1 cellular context compared by ENCODE assay signal in the genomic region with DNA sequence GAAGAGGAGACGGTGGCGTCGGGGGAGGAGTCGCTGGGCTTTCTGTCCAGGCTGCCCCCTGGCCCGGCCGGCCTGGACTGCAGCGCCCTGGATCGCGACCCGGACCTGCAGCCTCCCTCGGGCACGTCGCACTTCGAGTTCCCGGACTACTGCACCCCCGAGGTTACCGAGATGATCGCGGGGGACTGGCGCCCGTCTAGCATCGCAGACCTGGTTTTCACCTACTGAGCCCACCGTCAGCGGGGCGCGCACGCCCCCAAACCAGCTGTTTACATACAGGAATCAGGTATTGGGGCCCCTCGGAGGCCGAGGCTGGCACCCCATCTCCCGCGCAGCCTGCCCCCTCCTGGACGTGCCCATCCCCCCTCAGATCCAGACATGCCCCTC.
TF ChIP-seq lines count a peak whose summit lies in the region.

No MANE protein-coding gene starts in this region.

TF ChIP-seq in HepG2, 621 proteins besides CTCF, POLR2A, EP300 and RAD21 (continued from another document):
- TF ChIP-seq RFXANK (CRISPR knock-in tag; IDR thresholded peaks at IDR 0.05) = 0 out of 2 replicates have a peak, but pooled peaks have one; percentile 15
- TF ChIP-seq KLF6 (CRISPR knock-in tag; IDR thresholded peaks at IDR 0.05) = no peak
- TF ChIP-seq CBX5 (CRISPR knock-in tag; IDR thresholded peaks at IDR 0.05; ENCODE audit: borderline replicate concordance) = peak; percentile 75
- peak; percentile 37; the same call in 1 of the 2 replicates for TF ChIP-seq HMG20B (CRISPR knock-in tag; conservative IDR thresholded peaks at IDR 0.05)
- peak; percentile 85 for TF ChIP-seq IKZF4 (CRISPR knock-in tag; IDR thresholded peaks at IDR 0.05; ENCODE audit: borderline replicate concordance, low read depth, not compliant biosample characterization)
- 0 out of 2 replicates have a peak, but pooled peaks have one; percentile 35 for TF ChIP-seq ZGPAT (CRISPR knock-in tag; IDR thresholded peaks at IDR 0.05)
- peak; percentile 62 for TF ChIP-seq ZFX (CRISPR knock-in tag; IDR thresholded peaks at IDR 0.05; ENCODE audit: low read depth)
- TF ChIP-seq ATAD3A (CRISPR knock-in tag; IDR thresholded peaks at IDR 0.05) = peak; percentile 80; the same call in 1 of the 2 replicates
- TF ChIP-seq, protein P1, sequence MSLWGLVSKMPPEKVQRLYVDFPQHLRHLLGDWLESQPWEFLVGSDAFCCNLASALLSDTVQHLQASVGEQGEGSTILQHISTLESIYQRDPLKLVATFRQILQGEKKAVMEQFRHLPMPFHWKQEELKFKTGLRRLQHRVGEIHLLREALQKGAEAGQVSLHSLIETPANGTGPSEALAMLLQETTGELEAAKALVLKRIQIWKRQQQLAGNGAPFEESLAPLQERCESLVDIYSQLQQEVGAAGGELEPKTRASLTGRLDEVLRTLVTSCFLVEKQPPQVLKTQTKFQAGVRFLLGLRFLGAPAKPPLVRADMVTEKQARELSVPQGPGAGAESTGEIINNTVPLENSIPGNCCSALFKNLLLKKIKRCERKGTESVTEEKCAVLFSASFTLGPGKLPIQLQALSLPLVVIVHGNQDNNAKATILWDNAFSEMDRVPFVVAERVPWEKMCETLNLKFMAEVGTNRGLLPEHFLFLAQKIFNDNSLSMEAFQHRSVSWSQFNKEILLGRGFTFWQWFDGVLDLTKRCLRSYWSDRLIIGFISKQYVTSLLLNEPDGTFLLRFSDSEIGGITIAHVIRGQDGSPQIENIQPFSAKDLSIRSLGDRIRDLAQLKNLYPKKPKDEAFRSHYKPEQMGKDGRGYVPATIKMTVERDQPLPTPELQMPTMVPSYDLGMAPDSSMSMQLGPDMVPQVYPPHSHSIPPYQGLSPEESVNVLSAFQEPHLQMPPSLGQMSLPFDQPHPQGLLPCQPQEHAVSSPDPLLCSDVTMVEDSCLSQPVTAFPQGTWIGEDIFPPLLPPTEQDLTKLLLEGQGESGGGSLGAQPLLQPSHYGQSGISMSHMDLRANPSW (CRISPR knock-in tag; IDR thresholded peaks at IDR 0.05; ENCODE audit: borderline replicate concordance) = no peak
- peak; percentile 15; the same call in 1 of the 2 replicates for TF ChIP-seq ZNF431 (CRISPR knock-in tag; IDR thresholded peaks at IDR 0.05; ENCODE audit: borderline replicate concordance, low read depth)
- TF ChIP-seq FUBP1 (CRISPR knock-in tag; IDR thresholded peaks at IDR 0.05; ENCODE audit: borderline replicate concordance) = 0 out of 2 replicates have a peak, but pooled peaks have one; percentile 30
- no peak; the same call in 1 of the 2 replicates for TF ChIP-seq ZNF367 (CRISPR knock-in tag; IDR thresholded peaks at IDR 0.05; ENCODE audit: borderline replicate concordance)
- peak; percentile 50 for TF ChIP-seq DMAP1 (CRISPR knock-in tag; IDR thresholded peaks at IDR 0.05)
